Comparison of ENCODE assay signal across 10 cellular contexts in genomic region chr12:779745-780734, GRCh38. TPM values are rescaled to one million over a fixed set of nuclear protein-coding genes. Genes with fewer than 3 reads are reported as not detected.
DNase-seq lines count a peak whose midpoint lies in the region; ATAC-seq and TF ChIP-seq lines count a peak whose summit lies in the region.
"Had no signal": no experiment of that assay in that cellular context is flagged by ENCODE, and none has a peak within 500 bp of the region (broad histone marks: within the 10 kb centered on the region; RNA-seq: fewer than 3 reads in every experiment).

No MANE protein-coding gene starts in this region.

- H3K27ac Mint-ChIP-seq in activated naive CD8-positive, alpha-beta T cell treated with anti-CD3 and anti-CD28 coated beads for 36 hours: no peak overlapping the region

- peaks cover 64% of the 10 kb centered on the region for H3K4me1 Mint-ChIP-seq in activated naive CD8-positive, alpha-beta T cell treated with anti-CD3 and anti-CD28 coated beads for 36 hours

- no peak for TF ChIP-seq CTCF in AG09309 (IDR thresholded peaks at IDR 0.05; ENCODE audit: control insufficient read depth, insufficient read depth, low read depth, low read length, missing control alignments)

- peak overlapping the region; percentile 53 for H3K4me3 Mint-ChIP-seq in activated naive CD8-positive, alpha-beta T cell treated with anti-CD3 and anti-CD28 coated beads for 36 hours

- ATAC-seq in HG02798 (IDR thresholded peaks at IDR 0.05; ENCODE audit: poor library complexity, unreplicated experiment): no peak
- no peak for ATAC-seq in GM18520 (IDR thresholded peaks at IDR 0.05; ENCODE audit: unreplicated experiment)

- peak; percentile 59 for DNase-seq in AG09309 (ENCODE audit: low read depth)
- DNase-seq in HCEC 1CT: peak; percentile 79
- DNase-seq in activated naive CD8-positive, alpha-beta T cell treated with anti-CD3 and anti-CD28 coated beads for 36 hours: no peak
- DNase-seq in left kidney (ENCODE audit: low read depth, low spot score): peak; percentile 79
- DNase-seq in KG1 (lab: John Stamatoyannopoulos, UW): no peak
- no peak for DNase-seq in stimulated activated CD4-positive, alpha-beta T cell treated with anti-CD3 and anti-CD28 coated beads, Interleukin-12 subunit alpha, Interleukin-12 subunit beta, amount 100 ng/mL, for 4 hours
- DNase-seq: KBM-7, naive B cell had no signal

- H3K27me3 Mint-ChIP-seq in activated naive CD8-positive, alpha-beta T cell treated with anti-CD3 and anti-CD28 coated beads for 36 hours: no peaks in the 10 kb centered on the region
- H3K27me3 Mint-ChIP-seq: naive B cell had no signal

- peaks cover 13% of the 10 kb centered on the region for H3K36me3 Mint-ChIP-seq in activated naive CD8-positive, alpha-beta T cell treated with anti-CD3 and anti-CD28 coated beads for 36 hours

- H3K9me3 Mint-ChIP-seq in activated naive CD8-positive, alpha-beta T cell treated with anti-CD3 and anti-CD28 coated beads for 36 hours: no peaks in the 10 kb centered on the region

- H3K4me3 ChIP-seq in AG09309 (ENCODE audit: control insufficient read depth, low read depth, low read length): no peak overlapping the region; the same call in none of the 2 replicates

RNA-seq across cellular contexts. Expression of gene WNK1, which starts 27.7 kb away (rescaled TPM):
- 100 to 1,000 TPM; 117 to 118 TPM for total RNA-seq in activated naive CD8-positive, alpha-beta T cell treated with anti-CD3 and anti-CD28 coated beads for 36 hours

Comparison
In these comparisons a context has a peak if more than half of its experiments do, and no peak if none do; other contexts are left out.
1. DNase-seq: peak in AG09309 (single experiment), HCEC 1CT (single experiment) and left kidney (single experiment); none in activated naive CD8-positive, alpha-beta T cell treated with anti-CD3 and anti-CD28 coated beads for 36 hours (single experiment), KG1 (single experiment) and stimulated activated CD4-positive, alpha-beta T cell treated with anti-CD3 and anti-CD28 coated beads, Interleukin-12 subunit alpha, Interleukin-12 subunit beta, amount 100 ng/mL, for 4 hours (single experiment).